Comparison of ENCODE assay signal across 9 cellular contexts in the genomic region with DNA sequence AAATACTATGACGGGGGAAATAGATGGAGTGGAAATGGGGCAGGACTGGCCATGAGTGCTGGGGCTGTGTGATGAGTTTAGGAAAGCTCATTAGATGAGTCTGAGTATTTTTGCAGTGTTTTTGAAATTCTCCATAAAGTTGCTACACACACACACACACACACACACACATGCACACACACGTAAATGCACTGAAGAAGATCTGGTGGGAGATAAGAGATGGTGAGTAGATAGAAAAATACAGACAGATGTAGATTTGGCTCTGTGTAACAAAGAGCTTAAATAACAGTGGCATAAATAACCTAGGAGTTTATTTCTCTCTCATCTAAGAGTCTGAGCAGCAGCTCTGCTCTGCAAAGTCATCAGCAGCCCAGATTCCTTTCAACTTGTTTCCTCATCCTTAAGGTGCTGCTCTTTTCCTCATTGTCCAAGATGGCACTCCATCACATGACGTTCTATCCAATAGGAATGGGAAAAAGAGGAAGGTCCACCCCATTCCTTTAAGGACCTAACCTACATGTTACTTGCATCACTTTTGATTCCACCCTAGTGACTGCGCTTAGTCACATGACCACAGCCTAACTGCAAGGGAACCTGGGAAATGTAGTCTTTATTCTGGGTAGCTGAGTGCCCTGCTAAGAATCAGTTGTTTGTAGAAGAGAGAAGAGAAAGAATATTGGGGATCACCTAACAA.
DNase-seq lines count a peak whose midpoint lies in the region; ATAC-seq and TF ChIP-seq lines count a peak whose summit lies in the region.
"Had no signal": no experiment of that assay in that cellular context is flagged by ENCODE, and none has a peak within 500 bp of the region (broad histone marks: within the 10 kb centered on the region; RNA-seq: fewer than 3 reads in every experiment).

No MANE protein-coding gene starts in this region.

- H3K36me3 Mint-ChIP-seq in CD4-positive, alpha-beta memory T cell = no peaks in the 10 kb centered on the region
- H3K36me3 Mint-ChIP-seq in HFFc6 (ENCODE audit: low read depth) = no peaks in the 10 kb centered on the region
- H3K36me3 Mint-ChIP-seq in activated T-helper 2 cell treated with anti-CD3 and anti-CD28 coated beads, Interferon-gamma antibody, Interleukin-2, Interleukin-4, amounts not matched to agents 10 μg/mL and 5 μg/mL and 100 μg/mL, durations not matched to agents 14 hours and 24 hours and 36 hours (ENCODE audit: low read depth) = no peaks in the 10 kb centered on the region

- no peaks in the 10 kb centered on the region for H3K27me3 ChIP-seq in CD4-positive, alpha-beta memory T cell (ENCODE audit: insufficient read depth, low read length)

- H3K4me1 ChIP-seq in CD4-positive, alpha-beta memory T cell (ENCODE audit: insufficient read depth, low read length) = no peaks in the 10 kb centered on the region

- CTCF ChIA-PET in CD4-positive, alpha-beta memory T cell (lab: Charles Lee; ENCODE audit: partially characterized antibody) = no interaction called here

- intact Hi-C loops in CD4-positive, alpha-beta memory T cell (cut with micrococcal nuclease) = no loop called here
- intact Hi-C loops in activated T-helper 2 cell treated with anti-CD3 and anti-CD28 coated beads, Interferon-gamma antibody, Interleukin-2, Interleukin-4, amounts not matched to agents 10 μg/mL and 5 μg/mL and 100 μg/mL, durations not matched to agents 14 hours and 24 hours and 36 hours (cut with micrococcal nuclease) = no loop called here

- TF ChIP-seq CTCF in HFFc6 (IDR thresholded peaks at IDR 0.05) = no peak

- no peak overlapping the region for H3K4me3 ChIP-seq in CD4-positive, alpha-beta memory T cell (ENCODE audit: low read length in 2 of 2)

- no peaks in the 10 kb centered on the region for H3K9me3 ChIP-seq in CD4-positive, alpha-beta memory T cell (ENCODE audit: control insufficient read depth in 1 of 2, low read length in 2 of 2)

- H3K36me3 ChIP-seq in CD4-positive, alpha-beta memory T cell (ENCODE audit: insufficient read depth, low read length) = no peaks in the 10 kb centered on the region

- DNase-seq in CD4-positive, alpha-beta memory T cell = peak in 4 of 5 donors; percentile 2 to 32 (median 14)
- peak; percentile 91 for DNase-seq in HFFc6
- peak; percentile 39 to 77 for DNase-seq in SW 1271 (lab: John Stamatoyannopoulos, UW)
- peak; percentile 94 for DNase-seq in iPS DF 4.7 (ENCODE audit: extremely low read depth, low spot score)
- DNase-seq in NCI-H1694 (lab: John Stamatoyannopoulos, UW) = no peak
- no peak for DNase-seq in NOMO-1 treated with dmso at 0.1 percent for 144 hours (lab: John Stamatoyannopoulos, UW; ENCODE audit: unreplicated experiment)
- DNase-seq in activated T-helper 2 cell treated with anti-CD3 and anti-CD28 coated beads, Interferon-gamma antibody, Interleukin-2, Interleukin-4, amounts not matched to agents 10 μg/mL and 5 μg/mL and 100 μg/mL, durations not matched to agents 14 hours and 24 hours and 36 hours (ENCODE audit: low spot score) = no peak

- H3K27ac Mint-ChIP-seq in CD4-positive, alpha-beta memory T cell = peak overlapping the region in 2 of 7 donors; percentile 18 to 25
- no peak overlapping the region for H3K27ac Mint-ChIP-seq in HFFc6
- H3K27ac Mint-ChIP-seq in activated T-helper 2 cell treated with anti-CD3 and anti-CD28 coated beads, Interferon-gamma antibody, Interleukin-2, Interleukin-4, amounts not matched to agents 10 μg/mL and 5 μg/mL and 100 μg/mL, durations not matched to agents 14 hours and 24 hours and 36 hours = no peak overlapping the region

- peaks cover 0 to 5% (median 2%) of the 10 kb centered on the region in 4 donors for H3K4me1 Mint-ChIP-seq in CD4-positive, alpha-beta memory T cell
- peaks cover 9% of the 10 kb centered on the region for H3K4me1 Mint-ChIP-seq in HFFc6 (ENCODE audit: low read depth)
- peaks cover 15% of the 10 kb centered on the region for H3K4me1 Mint-ChIP-seq in activated T-helper 2 cell treated with anti-CD3 and anti-CD28 coated beads, Interferon-gamma antibody, Interleukin-2, Interleukin-4, amounts not matched to agents 10 μg/mL and 5 μg/mL and 100 μg/mL, durations not matched to agents 14 hours and 24 hours and 36 hours (ENCODE audit: low read depth)

- ATAC-seq in HG02973 (IDR thresholded peaks at IDR 0.05; ENCODE audit: unreplicated experiment) = no peak

- POLR2A ChIA-PET in CD4-positive, alpha-beta memory T cell (lab: Charles Lee; ENCODE audit: partially characterized antibody) = no interaction called here

- H3K27me3 Mint-ChIP-seq in CD4-positive, alpha-beta memory T cell = peaks cover 2 to 14% of the 10 kb centered on the region in 2 donors
- H3K27me3 Mint-ChIP-seq in HFFc6 (ENCODE audit: insufficient read depth) = peaks cover 17% of the 10 kb centered on the region; the same call in 1 of the 2 replicates
- peaks cover 28% of the 10 kb centered on the region for H3K27me3 Mint-ChIP-seq in activated T-helper 2 cell treated with anti-CD3 and anti-CD28 coated beads, Interferon-gamma antibody, Interleukin-2, Interleukin-4, amounts not matched to agents 10 μg/mL and 5 μg/mL and 100 μg/mL, durations not matched to agents 14 hours and 24 hours and 36 hours (ENCODE audit: low read depth)

- peaks cover 0 to 4% (median 0%) of the 10 kb centered on the region in 8 donors for H3K9me3 Mint-ChIP-seq in CD4-positive, alpha-beta memory T cell
- H3K9me3 Mint-ChIP-seq in HFFc6 = no peaks in the 10 kb centered on the region
- no peaks in the 10 kb centered on the region for H3K9me3 Mint-ChIP-seq in activated T-helper 2 cell treated with anti-CD3 and anti-CD28 coated beads, Interferon-gamma antibody, Interleukin-2, Interleukin-4, amounts not matched to agents 10 μg/mL and 5 μg/mL and 100 μg/mL, durations not matched to agents 14 hours and 24 hours and 36 hours

- H3K4me3 Mint-ChIP-seq in CD4-positive, alpha-beta memory T cell = peak overlapping the region in 1 of 8 donors; percentile 11
- H3K4me3 Mint-ChIP-seq in HFFc6 = peak overlapping the region; percentile 23
- H3K4me3 Mint-ChIP-seq in activated T-helper 2 cell treated with anti-CD3 and anti-CD28 coated beads, Interferon-gamma antibody, Interleukin-2, Interleukin-4, amounts not matched to agents 10 μg/mL and 5 μg/mL and 100 μg/mL, durations not matched to agents 14 hours and 24 hours and 36 hours (ENCODE audit: low read depth) = no peak overlapping the region

- no peak overlapping the region for H3K27ac ChIP-seq in CD4-positive, alpha-beta memory T cell (ENCODE audit: low read depth, low read length)
- H3K27ac ChIP-seq: HL-60 had no signal

Comparison
In these comparisons a context has a peak if more than half of its experiments do, and no peak if none do; other contexts are left out.
1. DNase-seq: peak in CD4-positive, alpha-beta memory T cell (4 of 5), HFFc6 (single experiment), SW 1271 (2 of 2) and iPS DF 4.7 (single experiment); none in NCI-H1694 (single experiment), NOMO-1 treated with dmso at 0.1 percent for 144 hours (single experiment) and activated T-helper 2 cell treated with anti-CD3 and anti-CD28 coated beads, Interferon-gamma antibody, Interleukin-2, Interleukin-4, amounts not matched to agents 10 μg/mL and 5 μg/mL and 100 μg/mL, durations not matched to agents 14 hours and 24 hours and 36 hours (single experiment).